Comparison of ENCODE assay signal across 9 cellular contexts in the genomic region with DNA sequence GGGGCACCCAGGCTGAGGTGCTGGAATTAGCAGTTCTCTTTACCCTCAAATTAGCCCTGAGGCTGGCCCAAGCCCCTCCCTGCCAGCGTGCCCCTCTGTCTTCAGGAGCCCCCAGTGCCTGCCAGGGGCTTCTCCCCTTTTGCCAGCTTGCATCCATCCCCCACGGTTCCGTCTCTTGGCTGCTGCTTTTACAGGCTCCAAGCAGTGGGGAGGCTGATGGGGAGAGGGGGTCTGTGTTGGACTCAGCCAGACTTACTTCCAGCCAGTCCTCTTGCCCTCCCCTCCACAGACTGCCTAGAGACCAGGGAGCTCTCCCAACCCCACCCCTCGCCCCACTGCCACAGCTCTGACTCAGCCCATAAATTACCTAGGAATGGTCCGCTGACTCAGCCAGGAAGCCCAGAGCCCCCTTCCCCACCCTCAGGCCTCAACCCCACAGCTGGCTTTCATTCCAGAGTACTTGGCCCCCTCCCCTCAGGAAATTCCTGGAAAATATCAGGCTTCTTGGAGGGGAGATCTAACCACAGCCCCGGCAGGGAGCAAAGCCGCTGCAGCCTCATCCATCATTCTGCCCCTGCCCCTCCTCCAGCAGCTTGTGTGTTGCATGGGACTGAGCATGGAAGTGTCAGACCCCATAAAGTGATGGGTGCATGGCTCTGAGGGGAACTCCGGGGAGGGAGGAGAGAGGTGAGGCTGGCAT.
A peak's percentile ranks its signal among the peaks of the same experiment; 100 is the strongest.
DNase-seq lines count a peak whose midpoint lies in the region; ATAC-seq lines count a peak whose summit lies in the region.
"Had no signal": no experiment of that assay in that cellular context is flagged by ENCODE, and none has a peak within 500 bp of the region (broad histone marks: within the 10 kb centered on the region; RNA-seq: fewer than 3 reads in every experiment).

No MANE protein-coding gene starts in this region.

- no peaks in the 10 kb centered on the region for H3K27me3 Mint-ChIP-seq in activated CD4-positive, alpha-beta memory T cell treated with anti-CD3 and anti-CD28 coated beads for 36 hours

- DNase-seq in HCEC 1CT (peak; percentile 88), SK-N-DZ (ENCODE audit: low spot score) (peak; percentile 87), glomerular endothelial cell (ENCODE audit: extremely low read depth, low read depth, low spot score) (peak; percentile 76), smooth muscle cell of the brain vasculature (ENCODE audit: low read depth, low spot score) (peak; percentile 97), globus pallidus (ENCODE audit: low spot score) (no peak)
- no peak for DNase-seq in activated CD4-positive, alpha-beta memory T cell treated with anti-CD3 and anti-CD28 coated beads for 36 hours
- no peak for DNase-seq in activated naive CD4-positive, alpha-beta T cell treated with anti-CD3 and anti-CD28 coated beads, Interleukin-2, amount 50 U/mL, for 16 hours

- intact Hi-C loops in activated CD4-positive, alpha-beta memory T cell treated with anti-CD3 and anti-CD28 coated beads for 36 hours (cut with micrococcal nuclease), result no loop called here

- peaks cover 4% of the 10 kb centered on the region for H3K4me1 Mint-ChIP-seq in activated CD4-positive, alpha-beta memory T cell treated with anti-CD3 and anti-CD28 coated beads for 36 hours (ENCODE audit: low read depth)

- ATAC-seq in HG02678 (IDR thresholded peaks at IDR 0.05; ENCODE audit: unreplicated experiment), result no peak

- no peak overlapping the region for H3K4me3 Mint-ChIP-seq in activated CD4-positive, alpha-beta memory T cell treated with anti-CD3 and anti-CD28 coated beads for 36 hours
- H3K4me3 Mint-ChIP-seq: T-helper 1 cell treated with Interleukin-12 subunit alpha and Interleukin-12 subunit beta and Interleukin-4 antibody, amounts not matched to agents 30 μg/mL and 1 μg/mL, for 36 hours had no signal

- no peak overlapping the region for H3K27ac Mint-ChIP-seq in activated CD4-positive, alpha-beta memory T cell treated with anti-CD3 and anti-CD28 coated beads for 36 hours
- H3K27ac Mint-ChIP-seq: T-helper 1 cell treated with Interleukin-12 subunit alpha and Interleukin-12 subunit beta and Interleukin-4 antibody, amounts not matched to agents 30 μg/mL and 1 μg/mL, for 36 hours had no signal

- H3K9me3 Mint-ChIP-seq in activated CD4-positive, alpha-beta memory T cell treated with anti-CD3 and anti-CD28 coated beads for 36 hours, result no peaks in the 10 kb centered on the region
- H3K9me3 Mint-ChIP-seq: T-helper 1 cell treated with Interleukin-12 subunit alpha and Interleukin-12 subunit beta and Interleukin-4 antibody, amounts not matched to agents 30 μg/mL and 1 μg/mL, for 36 hours had no signal

- H3K36me3 Mint-ChIP-seq in activated CD4-positive, alpha-beta memory T cell treated with anti-CD3 and anti-CD28 coated beads for 36 hours, result no peaks in the 10 kb centered on the region

- CTCF ChIA-PET in activated CD4-positive, alpha-beta memory T cell treated with anti-CD3 and anti-CD28 coated beads for 36 hours (lab: Charles Lee), result no interaction called here

- POLR2A ChIA-PET in activated CD4-positive, alpha-beta memory T cell treated with anti-CD3 and anti-CD28 coated beads for 36 hours (lab: Charles Lee), result no interaction called here

Comparison
In these comparisons a context has a peak if more than half of its experiments do, and no peak if none do; other contexts are left out.
1. DNase-seq: peak in HCEC 1CT (single experiment), SK-N-DZ (single experiment), glomerular endothelial cell (single experiment) and smooth muscle cell of the brain vasculature (single experiment); none in globus pallidus (single experiment), activated CD4-positive, alpha-beta memory T cell treated with anti-CD3 and anti-CD28 coated beads for 36 hours (single experiment) and activated naive CD4-positive, alpha-beta T cell treated with anti-CD3 and anti-CD28 coated beads, Interleukin-2, amount 50 U/mL, for 16 hours (single experiment).